Comparison of ENCODE assay signal across 8 cellular contexts in the genomic region with DNA sequence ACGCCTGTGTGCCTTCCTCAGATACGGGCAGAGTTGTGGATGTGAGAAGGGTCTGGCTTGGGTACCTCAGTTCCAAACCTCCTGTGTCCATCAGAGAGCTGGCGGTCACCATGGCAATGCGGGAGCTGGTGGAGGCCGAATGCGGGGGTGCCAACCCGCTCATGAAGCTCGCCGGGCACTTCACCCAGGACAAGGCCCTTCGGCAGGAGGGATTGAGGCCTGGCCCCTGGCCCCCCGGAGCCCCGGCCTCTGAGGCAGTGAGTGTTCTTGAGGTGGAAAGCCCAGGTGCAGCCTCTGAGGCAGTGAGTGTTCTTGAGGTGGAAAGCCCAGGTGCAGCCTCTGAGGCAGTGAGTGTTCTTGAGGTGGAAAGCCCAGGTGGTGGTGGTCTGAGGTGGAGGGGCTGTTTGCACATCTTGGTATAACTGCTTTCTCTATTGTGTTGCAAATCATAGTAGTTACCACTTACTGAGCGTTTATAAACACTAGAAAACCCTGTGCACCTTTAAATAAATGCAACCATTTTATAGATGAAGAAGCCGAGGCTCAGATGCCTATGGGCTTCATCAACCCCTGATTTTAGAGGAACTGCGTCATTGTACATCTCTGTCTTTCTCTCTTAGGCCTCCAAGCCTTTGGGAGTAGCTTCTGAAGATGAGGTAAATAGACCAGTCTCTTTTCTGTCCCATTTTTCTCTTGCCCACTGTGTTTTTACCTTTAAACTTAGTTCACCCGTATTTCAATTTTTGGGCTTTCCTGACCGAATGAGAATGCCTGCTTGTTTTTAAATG. TPM values are rescaled to one million over a fixed set of nuclear protein-coding genes. Genes with fewer than 3 reads are reported as not detected.
DNase-seq lines count a peak whose midpoint lies in the region; ATAC-seq, FAIRE-seq and TF ChIP-seq lines count a peak whose summit lies in the region.

No MANE protein-coding gene starts in this region.

- H3K9me3 Mint-ChIP-seq in Calu3 (ENCODE audit: low read depth, unreplicated experiment) (no peaks in the 10 kb centered on the region), endodermal cell (no peaks in the 10 kb centered on the region)

- TF ChIP-seq POLR2A in upper lobe of left lung (IDR thresholded peaks at IDR 0.05), result no peak

- peak; percentile 14 for DNase-seq in Calu3
- DNase-seq in WERI-Rb-1, result peak; percentile 14
- no peak for DNase-seq in endodermal cell
- DNase-seq in upper lobe of left lung, result peak; percentile 26 to 80
- no peak for DNase-seq in HTR-8/SVneo (ENCODE audit: insufficient read length, low spot score)
- DNase-seq in HuH-7 (ENCODE audit: low spot score), result no peak

- 34 to 68% methylated on average over 7 to 17 of the region's 17 CpGs for WGBS in endodermal cell (ENCODE audit: insufficient coverage in 1 of 2, insufficient read length in 1 of 2), 2 experiments
- WGBS in upper lobe of left lung, 2 donors, result 26 to 63% methylated on average over 5 to 17 of the region's 17 CpGs

- H3K4me3 ChIP-seq in WERI-Rb-1 (ENCODE audit: low read depth, low read length) (peak overlapping the region; percentile 61), endodermal cell (ENCODE audit: low read length) (peak overlapping the region; percentile 83), mononuclear cell (ENCODE audit: low read length) (peak overlapping the region; percentile 94), upper lobe of left lung (peak overlapping the region; percentile 58 to 97 (median 90))

- H3K27me3 Mint-ChIP-seq in Calu3 (ENCODE audit: unreplicated experiment) (peaks cover 7% of the 10 kb centered on the region), endodermal cell (ENCODE audit: insufficient read depth) (no peaks in the 10 kb centered on the region)

- H3K36me3 ChIP-seq in WERI-Rb-1 (peaks cover 36% of the 10 kb centered on the region), endodermal cell (ENCODE audit: control insufficient read depth, insufficient read depth, low read length) (peaks cover 38% of the 10 kb centered on the region), upper lobe of left lung (peaks cover 0 to 10% (median 0%) of the 10 kb centered on the region in 4 donors)

- H3K27ac ChIP-seq in WERI-Rb-1, result no peak overlapping the region; the same call in 1 of the 2 replicates
- no peak overlapping the region for H3K27ac ChIP-seq in endodermal cell (ENCODE audit: low read depth, low read length)
- peak overlapping the region; percentile 90 to 99 (median 92) for H3K27ac ChIP-seq in upper lobe of left lung

- peak overlapping the region; percentile 90 for H3K4me3 Mint-ChIP-seq in Calu3 (ENCODE audit: low read depth, unreplicated experiment)
- H3K4me3 Mint-ChIP-seq in endodermal cell, result peak overlapping the region; percentile 77

- H3K27me3 ChIP-seq in WERI-Rb-1 (ENCODE audit: insufficient read depth, low read depth, severe bottlenecking), result no peaks in the 10 kb centered on the region
- no peaks in the 10 kb centered on the region for H3K27me3 ChIP-seq in endodermal cell (ENCODE audit: control insufficient read depth, insufficient read depth, low read length, poor library complexity, severe bottlenecking)
- H3K27me3 ChIP-seq in mononuclear cell (ENCODE audit: insufficient read depth, low read length), result no peaks in the 10 kb centered on the region
- H3K27me3 ChIP-seq in upper lobe of left lung, result no peaks in the 10 kb centered on the region

- H3K36me3 Mint-ChIP-seq in Calu3 (ENCODE audit: insufficient read depth, unreplicated experiment) (peaks cover 24% of the 10 kb centered on the region), endodermal cell (ENCODE audit: low read depth) (peaks cover 42% of the 10 kb centered on the region)

- no peak for FAIRE-seq in HTR-8/SVneo (lab: Jason Lieb, UNC)

- CTCF ChIA-PET in Calu3 (lab: Charles Lee), result no interaction called here

- BruUV-seq in Calu3 (replicated peaks; lab: Mats Ljungman, UMichigan), result no TSS peak

- H3K4me1 ChIP-seq in endodermal cell (ENCODE audit: control insufficient read depth, insufficient read depth, low read length) (peaks cover 4% of the 10 kb centered on the region), mononuclear cell (ENCODE audit: insufficient read depth, low read length) (peaks cover 21% of the 10 kb centered on the region), upper lobe of left lung (peaks cover 22 to 32% (median 24%) of the 10 kb centered on the region in 4 donors)

- H3K9ac ChIP-seq in endodermal cell (ENCODE audit: extremely low read depth, low read length, poor library complexity, severe bottlenecking), result peak overlapping the region; percentile 59

- H3K4me1 Mint-ChIP-seq in Calu3 (ENCODE audit: low read depth, unreplicated experiment) (peaks cover 40% of the 10 kb centered on the region), endodermal cell (peaks cover 50% of the 10 kb centered on the region)

- TF ChIP-seq CTCF in Calu3 (IDR thresholded peaks at IDR 0.05; ENCODE audit: unreplicated experiment), result no peak
- no peak for TF ChIP-seq CTCF in WERI-Rb-1 (IDR thresholded peaks at IDR 0.05; ENCODE audit: low read depth, low read length)
- no peak for TF ChIP-seq CTCF in endodermal cell (conservative IDR thresholded peaks at IDR 0.05)
- TF ChIP-seq CTCF in upper lobe of left lung (IDR thresholded peaks at IDR 0.05), result no peak

- TF ChIP-seq EP300 in upper lobe of left lung (IDR thresholded peaks at IDR 0.05), result no peak

- intact Hi-C loops in Calu3 (cut with micrococcal nuclease; ENCODE audit: unreplicated experiment), result no loop called here

- no peak overlapping the region for H3K27ac Mint-ChIP-seq in Calu3 (ENCODE audit: unreplicated experiment)
- H3K27ac Mint-ChIP-seq in endodermal cell, result peak overlapping the region; percentile 82

- H3K9me3 ChIP-seq in WERI-Rb-1 (ENCODE audit: severe bottlenecking) (no peaks in the 10 kb centered on the region), endodermal cell (ENCODE audit: control insufficient read depth, low read length) (peaks cover 10% of the 10 kb centered on the region), mononuclear cell (ENCODE audit: low read depth, low read length) (no peaks in the 10 kb centered on the region), upper lobe of left lung (no peaks in the 10 kb centered on the region)

- ATAC-seq in HG03280 (IDR thresholded peaks at IDR 0.05; ENCODE audit: unreplicated experiment), result peak; percentile 3
- ATAC-seq in upper lobe of left lung (ENCODE audit: low FRiP score in 2 of 2), result peak in 1 of 2 donors; percentile 17

RNA-seq across cellular contexts. Expression of a gene that starts 1.0 kb away (rescaled TPM):
- total RNA-seq in Calu3 (2022) (36.8 and 36.9 TPM in 2 replicates), endodermal cell (100 to 1,000 TPM in 1 of 2 donors, 10 to 100 TPM in 1; 73.5 to 106 TPM), mononuclear cell (11.9 TPM), upper lobe of left lung (10 to 100 TPM; 40.4 to 69.1 (median 49.2) TPM)
- 32.8 TPM for polyA plus RNA-seq in endodermal cell (2013, experiment 1 of 2)
- 25.4 TPM for polyA plus RNA-seq in endodermal cell (2013, experiment 2 of 2)

Comparison
In these comparisons a context has a peak if more than half of its experiments do, and no peak if none do; other contexts are left out.
1. DNase-seq: peak in Calu3 (single experiment), WERI-Rb-1 (single experiment) and upper lobe of left lung (2 of 2); none in endodermal cell (single experiment), HTR-8/SVneo (single experiment) and HuH-7 (single experiment).
2. H3K27ac ChIP-seq: peak in upper lobe of left lung (4 of 4); none in WERI-Rb-1 (single experiment) and endodermal cell (single experiment).
3. Peak in every context shown above with its lines, with median percentiles within 50 percentile points of each other: H3K4me3 ChIP-seq.